Comparison of ENCODE assay signal across 22 cellular contexts in genomic region chr4:75054089-75054488, GRCh38.
"Had no signal": no experiment of that assay in that cellular context is flagged by ENCODE, and none has a peak within 500 bp of the region (broad histone marks: within the 10 kb centered on the region; RNA-seq: fewer than 3 reads in every experiment).

No MANE protein-coding gene starts in this region.

- H3K27ac ChIP-seq: RWPE1 had no signal

- H3K4me3 Mint-ChIP-seq: T-cell had no signal

- DNase-seq: KBM-7, MV-4-11, NCI-H1048, NCI-H1105, NCI-H1436 treated with DMSO at 0.1 percent for 48 hours, NCI-H1694, NCI-H187 treated with DMSO at 0.1 percent for 48 hours, NCI-H2029 treated with DMSO at 0.1 percent for 48 hours, NCI-H2107, NCI-H2171 treated with DMSO at 0.1 percent for 48 hours, NCI-H345, NCI-H446 treated with DMSO at 0.1 percent for 48 hours, NCI-H510A treated with DMSO at 0.1 percent for 48 hours, NCI-H526, NCI-H748 treated with DMSO at 0.1 percent for 48 hours, PC-3, SHP77, SK-N-SH, SW 1271, T-cell had no signal

- ATAC-seq: Panc1, PC-3, T-cell had no signal

- H3K4me1 Mint-ChIP-seq: T-cell had no signal

- H3K27ac Mint-ChIP-seq: T-cell had no signal

- H3K9me3 ChIP-seq: SK-N-SH had no signal
